13 cellular contexts compared by ENCODE assay signal in the genomic region with DNA sequence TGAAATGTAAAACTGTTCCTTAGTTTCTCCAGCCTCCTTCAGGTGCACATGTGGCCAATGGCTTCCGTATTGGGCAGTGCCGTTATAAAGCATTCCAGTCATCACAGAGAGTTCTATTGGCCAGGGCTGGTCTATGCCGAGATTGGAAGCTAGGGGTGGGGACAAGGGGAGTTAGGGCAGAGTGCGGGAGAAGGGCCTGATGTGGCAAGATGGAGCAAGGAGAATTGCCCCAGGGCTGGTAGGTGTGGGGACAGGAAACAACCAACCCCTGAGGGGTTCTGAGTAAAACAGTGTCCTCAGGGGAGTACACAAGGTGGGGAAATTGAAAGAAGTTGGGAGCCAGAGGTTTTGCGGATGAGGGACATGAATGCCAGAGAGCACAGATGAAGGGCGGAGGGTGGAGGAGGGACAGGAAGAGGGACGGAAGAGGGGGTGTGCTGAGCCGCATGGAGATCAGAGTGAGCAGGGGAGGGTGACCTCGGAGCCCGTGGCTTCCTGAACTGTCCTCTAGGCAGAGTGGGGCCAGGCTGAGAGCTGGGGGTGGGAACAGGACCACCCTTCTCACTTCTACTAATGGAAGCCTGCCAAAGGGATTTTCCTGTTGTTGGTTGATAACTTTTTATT. TPM values are rescaled to one million over a fixed set of nuclear protein-coding genes. Genes with fewer than 3 reads are reported as not detected.
DNase-seq lines count a peak whose midpoint lies in the region; ATAC-seq and TF ChIP-seq lines count a peak whose summit lies in the region.
"Had no signal": no experiment of that assay in that cellular context is flagged by ENCODE, and none has a peak within 500 bp of the region (broad histone marks: within the 10 kb centered on the region; RNA-seq: fewer than 3 reads in every experiment).

No MANE protein-coding gene starts in this region.

- DNase-seq in activated effector memory CD4-positive, alpha-beta T cell treated with anti-CD3 and anti-CD28 coated beads, Interleukin-2, amount 50 U/mL, for 16 hours: peak; percentile 61
- no peak for DNase-seq in activated effector memory CD4-positive, alpha-beta T cell treated with Interleukin-2 at 50 U/mL for 16 hours
- DNase-seq in NB4 (ENCODE audit: low read depth) (peak; percentile 29), endodermal cell (peak; percentile 54), anterior cingulate cortex (lab: John Stamatoyannopoulos, UW) (no peak), PC-3 (no peak)
- DNase-seq in stimulated activated effector memory CD8-positive, alpha-beta T cell treated with anti-CD3 and anti-CD28 coated beads, Interleukin-12 subunit alpha, Interleukin-12 subunit beta, amount 100 ng/mL, for 72 hours (ENCODE audit: low spot score in 2 of 2): no peak
- DNase-seq: Calu3; stimulated activated naive CD4-positive, alpha-beta T cell had no signal

- no peaks in the 10 kb centered on the region for H3K79me2 ChIP-seq in PC-3 (ENCODE audit: low read length)

- H3K9me3 ChIP-seq in endodermal cell (ENCODE audit: control insufficient read depth, low read length) (no peaks in the 10 kb centered on the region), PC-3 (ENCODE audit: low read length) (no peaks in the 10 kb centered on the region)
- H3K9me3 ChIP-seq: esophagus muscularis mucosa had no signal

- H3K27me3 Mint-ChIP-seq in endodermal cell (ENCODE audit: insufficient read depth): peaks cover 23% of the 10 kb centered on the region

- H3K36me3 ChIP-seq in endodermal cell (ENCODE audit: control insufficient read depth, insufficient read depth, low read length) (no peaks in the 10 kb centered on the region), PC-3 (ENCODE audit: low read depth, low read length) (no peaks in the 10 kb centered on the region)
- H3K36me3 ChIP-seq: esophagus muscularis mucosa had no signal

- H3F3A ChIP-seq in PC-3 (ENCODE audit: low read length, unreplicated experiment): no peaks in the 10 kb centered on the region

- POLR2A ChIA-PET in PC-3 (lab: Charles Lee; ENCODE audit: unreplicated experiment): no interaction called here

- TF ChIP-seq CTCF in NB4 (IDR thresholded peaks at IDR 0.05; ENCODE audit: low read depth, low read length): no peak
- peak; percentile 11 for TF ChIP-seq CTCF in endodermal cell (conservative IDR thresholded peaks at IDR 0.05)
- TF ChIP-seq CTCF in PC-3 (conservative IDR thresholded peaks at IDR 0.05; ENCODE audit: low read depth, low read length): no peak

- H3K4me1 Mint-ChIP-seq in endodermal cell: peaks cover 5% of the 10 kb centered on the region
- H3K4me1 Mint-ChIP-seq in stimulated activated effector memory CD8-positive, alpha-beta T cell treated with anti-CD3 and anti-CD28 coated beads, Interleukin-12 subunit alpha, Interleukin-12 subunit beta, amount 100 ng/mL, for 72 hours: peaks cover 7% of the 10 kb centered on the region

- no peak overlapping the region for H3K4me3 Mint-ChIP-seq in endodermal cell
- H3K4me3 Mint-ChIP-seq in stimulated activated effector memory CD8-positive, alpha-beta T cell treated with anti-CD3 and anti-CD28 coated beads, Interleukin-12 subunit alpha, Interleukin-12 subunit beta, amount 100 ng/mL, for 72 hours: no peak overlapping the region
- H3K4me3 Mint-ChIP-seq: T-helper 1 cell treated with Interleukin-12 subunit alpha and Interleukin-12 subunit beta and Interleukin-4 antibody, amounts not matched to agents 30 μg/mL and 1 μg/mL, for 36 hours had no signal

- H3K27ac Mint-ChIP-seq in endodermal cell: no peak overlapping the region
- peak overlapping the region; percentile 41 for H3K27ac Mint-ChIP-seq in stimulated activated effector memory CD8-positive, alpha-beta T cell treated with anti-CD3 and anti-CD28 coated beads, Interleukin-12 subunit alpha, Interleukin-12 subunit beta, amount 100 ng/mL, for 72 hours
- H3K27ac Mint-ChIP-seq: T-helper 1 cell treated with Interleukin-12 subunit alpha and Interleukin-12 subunit beta and Interleukin-4 antibody, amounts not matched to agents 30 μg/mL and 1 μg/mL, for 36 hours had no signal

- H3K27me3 ChIP-seq in endodermal cell (ENCODE audit: control insufficient read depth, insufficient read depth, low read length, poor library complexity, severe bottlenecking) (peaks cover 27% of the 10 kb centered on the region), PC-3 (ENCODE audit: low read length) (no peaks in the 10 kb centered on the region)

- intact Hi-C loops in PC-3 (cut with micrococcal nuclease): loop anchor here (10.0 kb wide), 1 partner anchor 103 kb away; a partner anchor contains a TSS

- H3K4me3 ChIP-seq in NB4 (ENCODE audit: low read depth, low read length): no peak overlapping the region
- H3K4me3 ChIP-seq in endodermal cell (ENCODE audit: low read length): no peak overlapping the region
- H3K4me3 ChIP-seq in PC-3 (ENCODE audit: low read length): no peak overlapping the region
- H3K4me3 ChIP-seq: esophagus muscularis mucosa had no signal

- ATAC-seq in stimulated activated effector memory CD8-positive, alpha-beta T cell treated with anti-CD3 and anti-CD28 coated beads, Interleukin-12 subunit alpha, Interleukin-12 subunit beta, amount 100 ng/mL, for 72 hours: peak; percentile 61
- ATAC-seq in HG03432 (IDR thresholded peaks at IDR 0.05; ENCODE audit: unreplicated experiment) (no peak), PC-3 (no peak)

- H3K9me3 Mint-ChIP-seq in endodermal cell: no peaks in the 10 kb centered on the region
- H3K9me3 Mint-ChIP-seq in stimulated activated effector memory CD8-positive, alpha-beta T cell treated with anti-CD3 and anti-CD28 coated beads, Interleukin-12 subunit alpha, Interleukin-12 subunit beta, amount 100 ng/mL, for 72 hours: no peaks in the 10 kb centered on the region
- H3K9me3 Mint-ChIP-seq: T-helper 1 cell treated with Interleukin-12 subunit alpha and Interleukin-12 subunit beta and Interleukin-4 antibody, amounts not matched to agents 30 μg/mL and 1 μg/mL, for 36 hours had no signal

- no peaks in the 10 kb centered on the region for H3K36me3 Mint-ChIP-seq in endodermal cell (ENCODE audit: low read depth)
- H3K36me3 Mint-ChIP-seq in stimulated activated effector memory CD8-positive, alpha-beta T cell treated with anti-CD3 and anti-CD28 coated beads, Interleukin-12 subunit alpha, Interleukin-12 subunit beta, amount 100 ng/mL, for 72 hours: no peaks in the 10 kb centered on the region

- H3K9ac ChIP-seq in endodermal cell (ENCODE audit: extremely low read depth, low read length, poor library complexity, severe bottlenecking) (no peak overlapping the region), PC-3 (ENCODE audit: low read length) (no peak overlapping the region)

- H3K27ac ChIP-seq in endodermal cell (ENCODE audit: low read depth, low read length) (no peak overlapping the region), PC-3 (ENCODE audit: low read length) (no peak overlapping the region)
- H3K27ac ChIP-seq: esophagus muscularis mucosa had no signal

- no peak overlapping the region for H3K4me2 ChIP-seq in PC-3 (ENCODE audit: low read length)

- H4K20me1 ChIP-seq in PC-3 (ENCODE audit: low read length): no peaks in the 10 kb centered on the region

- TF ChIP-seq POLR2A in NB4 (IDR thresholded peaks at IDR 0.05; ENCODE audit: extremely low read depth, insufficient read length): no peak

- 67 to 71% methylated on average over 5 to 10 of the region's 10 CpGs for WGBS in endodermal cell (ENCODE audit: insufficient coverage in 1 of 2, insufficient read length in 1 of 2), 2 experiments

- CTCF ChIA-PET in PC-3 (lab: Charles Lee): no interaction called here

- BruUV-seq in PC-3 (replicated peaks; lab: Mats Ljungman, UMichigan): no TSS peak

- H3K9me2 ChIP-seq in PC-3 (replicated peaks; ENCODE audit: low read length): no peaks in the 10 kb centered on the region

- H3K4me1 ChIP-seq in endodermal cell (ENCODE audit: control insufficient read depth, insufficient read depth, low read length): no peaks in the 10 kb centered on the region
- H3K4me1 ChIP-seq in PC-3 (ENCODE audit: insufficient read depth, low read length): peaks cover 10% of the 10 kb centered on the region

- H2AFZ ChIP-seq in PC-3 (ENCODE audit: low read length): no peak overlapping the region

RNA-seq across cellular contexts. Expression of a gene that starts 9.1 kb away (rescaled TPM):
- total RNA-seq in endodermal cell (under 1 TPM; 0.26 to 0.73 TPM), PC-3 (2014; rRNA removed) (0.40 TPM in 1 of 2 replicates, not detected in the other)
- 0.07 TPM for polyA plus RNA-seq in endodermal cell (2013, experiment 1 of 2)
- polyA plus RNA-seq in endodermal cell (2013, experiment 2 of 2): 0.29 TPM
- total RNA-seq: osteocyte had no signal

RNA-seq across cellular contexts. Expression of a gene that starts 22.5 kb away (rescaled TPM):
- total RNA-seq in endodermal cell: 10 to 100 TPM; 25.0 to 28.3 TPM
- polyA plus RNA-seq in endodermal cell (2013, experiment 1 of 2): 19.5 TPM
- polyA plus RNA-seq in endodermal cell (2013, experiment 2 of 2): 19.6 TPM
- 32.9 and 51.1 TPM in 2 replicates for total RNA-seq in PC-3 (2014; rRNA removed)

Comparison
In these comparisons a context has a peak if more than half of its experiments do, and no peak if none do; other contexts are left out.
1. DNase-seq: peak in activated effector memory CD4-positive, alpha-beta T cell treated with anti-CD3 and anti-CD28 coated beads, Interleukin-2, amount 50 U/mL, for 16 hours (single experiment), NB4 (single experiment) and endodermal cell (single experiment); none in activated effector memory CD4-positive, alpha-beta T cell treated with Interleukin-2 at 50 U/mL for 16 hours (single experiment), stimulated activated effector memory CD8-positive, alpha-beta T cell treated with anti-CD3 and anti-CD28 coated beads, Interleukin-12 subunit alpha, Interleukin-12 subunit beta, amount 100 ng/mL, for 72 hours (0 of 2), anterior cingulate cortex (0 of 58) and PC-3 (single experiment).